8 cellular contexts compared by ENCODE assay signal in genomic region chr4:123244233-123244632, GRCh38.
DNase-seq lines count a peak whose midpoint lies in the region; ATAC-seq, FAIRE-seq and TF ChIP-seq lines count a peak whose summit lies in the region.

No MANE protein-coding gene starts in this region.

- ATAC-seq in GM19397 (IDR thresholded peaks at IDR 0.05; ENCODE audit: unreplicated experiment) (peak; percentile 74), HG03342 (IDR thresholded peaks at IDR 0.05; ENCODE audit: unreplicated experiment) (no peak)

- DNase-seq in HT-29 (ENCODE audit: low spot score) (peak; percentile 4), epithelial cell of esophagus (ENCODE audit: low read depth) (peak; percentile 82), pons (ENCODE audit: low spot score) (peak; percentile 52), GM19238 (ENCODE audit: insufficient read length, low spot score) (no peak), frontal cortex (ENCODE audit: low spot score in 2 of 2) (no peak), COLO668 (lab: John Stamatoyannopoulos, UW; ENCODE audit: unreplicated experiment) (no peak)

- FAIRE-seq in frontal cortex (lab: Jason Lieb, UNC) = no peak

- peak; percentile 19 for TF ChIP-seq CTCF in epithelial cell of esophagus (IDR thresholded peaks at IDR 0.05; ENCODE audit: insufficient read depth, low read depth, low read length, missing control alignments)

- H3K4me3 ChIP-seq in epithelial cell of esophagus (ENCODE audit: low read length) = no peak overlapping the region

Comparison
In these comparisons a context has a peak if more than half of its experiments do, and no peak if none do; other contexts are left out.
1. DNase-seq: peak in HT-29 (single experiment), epithelial cell of esophagus (single experiment) and pons (single experiment); none in GM19238 (single experiment), frontal cortex (0 of 2) and COLO668 (single experiment).